In genomic region chr7:142168746-142169145, GRCh38 we compare ENCODE assay signal across 21 cellular contexts. TPM values are rescaled to one million over a fixed set of nuclear protein-coding genes. Genes with fewer than 3 reads are reported as not detected.
A peak's percentile ranks its signal among the peaks of the same experiment; 100 is the strongest.
DNase-seq lines count a peak whose midpoint lies in the region; ATAC-seq and TF ChIP-seq lines count a peak whose summit lies in the region.
"Had no signal": no experiment of that assay in that cellular context is flagged by ENCODE, and none has a peak within 500 bp of the region (broad histone marks: within the 10 kb centered on the region; RNA-seq: fewer than 3 reads in every experiment).

No MANE protein-coding gene starts in this region.

- H4K8ac ChIP-seq in mesendoderm (ENCODE audit: low read depth, low read length), result no peak overlapping the region

- H3K27ac Mint-ChIP-seq in endodermal cell, result no peak overlapping the region
- H3K27ac Mint-ChIP-seq: activated T-helper 1 cell treated with anti-CD3 and anti-CD28 coated beads, Interleukin-12 subunit alpha, Interleukin-12 subunit beta, Interleukin-2, Interleukin-4 antibody, amounts not matched to agents 30 ng/mL and 10 ng/mL and 1 ng/mL, durations not matched to agents 14 hours and 24 hours and 36 hours; immature natural killer cell; mesothelial cell of epicardium had no signal

- H4K5ac ChIP-seq in mesendoderm (ENCODE audit: low read length), result no peak overlapping the region

- no peak overlapping the region for H3K23ac ChIP-seq in mesendoderm (ENCODE audit: low read length)

- H3K27me3 Mint-ChIP-seq in endodermal cell (ENCODE audit: insufficient read depth), result peaks cover 1% of the 10 kb centered on the region

- H3K4me3 ChIP-seq in HEK293 (ENCODE audit: low read depth, low read length) (no peak overlapping the region), endodermal cell (ENCODE audit: low read length) (no peak overlapping the region), mesendoderm (ENCODE audit: low read length) (no peak overlapping the region), right cardiac atrium (ENCODE audit: low read length) (no peak overlapping the region)
- H3K4me3 ChIP-seq: gastroesophageal sphincter had no signal

- H3K4me3 Mint-ChIP-seq in endodermal cell, result no peak overlapping the region
- H3K4me3 Mint-ChIP-seq: activated T-helper 1 cell treated with anti-CD3 and anti-CD28 coated beads, Interleukin-12 subunit alpha, Interleukin-12 subunit beta, Interleukin-2, Interleukin-4 antibody, amounts not matched to agents 30 ng/mL and 10 ng/mL and 1 ng/mL, durations not matched to agents 14 hours and 24 hours and 36 hours; immature natural killer cell; mesothelial cell of epicardium had no signal

- no peak overlapping the region for H3K4ac ChIP-seq in mesendoderm (ENCODE audit: low read depth, low read length)

- H2AK5ac ChIP-seq in mesendoderm (ENCODE audit: low read length), result no peak overlapping the region

- CTCF ChIA-PET in HEK293 (lab: Yijun Ruan, JAX), result no interaction called here

- no peak overlapping the region for H2BK5ac ChIP-seq in mesendoderm (ENCODE audit: low read length)

- H3K27me3 ChIP-seq in endodermal cell (ENCODE audit: control insufficient read depth, insufficient read depth, low read length, poor library complexity, severe bottlenecking) (no peaks in the 10 kb centered on the region), mesendoderm (ENCODE audit: insufficient read depth, low read length, poor library complexity) (no peaks in the 10 kb centered on the region), right cardiac atrium (ENCODE audit: control insufficient read depth, insufficient read depth) (no peaks in the 10 kb centered on the region)
- H3K27me3 ChIP-seq: gastroesophageal sphincter had no signal

- H3K79me1 ChIP-seq in mesendoderm (ENCODE audit: low read length), result no peaks in the 10 kb centered on the region

- intact Hi-C loops in right cardiac atrium (cut with DNase I), result no loop called here

- H3K36me3 Mint-ChIP-seq in endodermal cell (ENCODE audit: low read depth), result no peaks in the 10 kb centered on the region
- H3K36me3 Mint-ChIP-seq: immature natural killer cell, mesothelial cell of epicardium had no signal

- H2BK15ac ChIP-seq in mesendoderm (replicated peaks; ENCODE audit: low read depth), result no peak overlapping the region

- no peaks in the 10 kb centered on the region for H3K9me3 Mint-ChIP-seq in endodermal cell
- H3K9me3 Mint-ChIP-seq: activated T-helper 1 cell treated with anti-CD3 and anti-CD28 coated beads, Interleukin-12 subunit alpha, Interleukin-12 subunit beta, Interleukin-2, Interleukin-4 antibody, amounts not matched to agents 30 ng/mL and 10 ng/mL and 1 ng/mL, durations not matched to agents 14 hours and 24 hours and 36 hours; mesothelial cell of epicardium had no signal

- H3K36me3 ChIP-seq in HEK293 (ENCODE audit: control insufficient read depth in 2 of 2, insufficient read depth in 1 of 2, low read length in 2 of 2), result no peaks in the 10 kb centered on the region
- H3K36me3 ChIP-seq in endodermal cell (ENCODE audit: control insufficient read depth, insufficient read depth, low read length), result no peaks in the 10 kb centered on the region
- no peaks in the 10 kb centered on the region for H3K36me3 ChIP-seq in mesendoderm (ENCODE audit: control insufficient read depth, insufficient read depth, low read length)
- H3K36me3 ChIP-seq: gastroesophageal sphincter had no signal

- ATAC-seq in GM21786 (IDR thresholded peaks at IDR 0.05; ENCODE audit: unreplicated experiment) (no peak), right cardiac atrium (no peak)
- ATAC-seq: gastroesophageal sphincter had no signal

- H3K27ac ChIP-seq in HEK293 (ENCODE audit: extremely low read depth, low read depth, low read length) (no peak overlapping the region), endodermal cell (ENCODE audit: low read depth, low read length) (no peak overlapping the region), mesendoderm (ENCODE audit: low read depth, low read length) (no peak overlapping the region), right cardiac atrium (ENCODE audit: low read length) (no peak overlapping the region)
- H3K27ac ChIP-seq: gastroesophageal sphincter had no signal

- no peaks in the 10 kb centered on the region for H3K4me1 Mint-ChIP-seq in endodermal cell
- H3K4me1 Mint-ChIP-seq: immature natural killer cell, mesothelial cell of epicardium had no signal

- H3K9ac ChIP-seq in endodermal cell (ENCODE audit: extremely low read depth, low read length, poor library complexity, severe bottlenecking), result no peak overlapping the region
- no peak overlapping the region for H3K9ac ChIP-seq in mesendoderm (ENCODE audit: low read length)

- no peaks in the 10 kb centered on the region for H3K79me2 ChIP-seq in mesendoderm (ENCODE audit: control insufficient read depth, insufficient read depth, low read length)

- no peak overlapping the region for H3K4me2 ChIP-seq in mesendoderm (ENCODE audit: low read length)

- POLR2A ChIA-PET in HEK293 (lab: Yijun Ruan, JAX), result no interaction called here

- no peak overlapping the region for H3K18ac ChIP-seq in mesendoderm (ENCODE audit: low read length)

- no peak overlapping the region for H2BK120ac ChIP-seq in mesendoderm (ENCODE audit: low read depth, low read length)

- H3K9me3 ChIP-seq in HEK293 (ENCODE audit: control insufficient read depth, insufficient read depth, low read depth, low read length) (no peaks in the 10 kb centered on the region), endodermal cell (ENCODE audit: control insufficient read depth, low read length) (no peaks in the 10 kb centered on the region), right cardiac atrium (ENCODE audit: control insufficient read depth, low read length) (no peaks in the 10 kb centered on the region)

- H3K56ac ChIP-seq in mesendoderm (ENCODE audit: low read length), result no peak overlapping the region

- 94 to 100% methylated on average over 1 to 2 of the region's 2 CpGs for WGBS in endodermal cell (ENCODE audit: insufficient coverage in 1 of 2, insufficient read length in 1 of 2), 2 experiments
- WGBS in mesendoderm (ENCODE audit: extremely low coverage, insufficient coverage, low lambda C conversion rate), result no CpG with 5 or more reads among the region's 2 CpGs
- 85% methylated on average over 2 of the region's 2 CpGs for WGBS in right cardiac atrium

- H3K4me1 ChIP-seq in HEK293 (ENCODE audit: control insufficient read depth, insufficient read depth, low read length) (no peaks in the 10 kb centered on the region), endodermal cell (ENCODE audit: control insufficient read depth, insufficient read depth, low read length) (no peaks in the 10 kb centered on the region), mesendoderm (ENCODE audit: control insufficient read depth, low read depth, low read length) (no peaks in the 10 kb centered on the region), right cardiac atrium (ENCODE audit: control insufficient read depth, insufficient read depth, low read length) (no peaks in the 10 kb centered on the region)
- H3K4me1 ChIP-seq: gastroesophageal sphincter had no signal

- DNase-seq in RPMI8226 (peak; percentile 5), endodermal cell (peak; percentile 72), myocyte (ENCODE audit: low read depth) (peak; percentile 36), mesendoderm (no peak), right cardiac atrium (no peak)
- no peak for DNase-seq in activated effector memory CD4-positive, alpha-beta T cell treated with anti-CD3 and anti-CD28 coated beads, Interleukin-2, amount 50 U/mL, for 16 hours
- DNase-seq: activated CD4-positive, alpha-beta T cell treated with anti-CD3 and anti-CD28 coated beads, Interleukin-2, amount 50 U/mL, for 48 hours; AML-193; GDM1; immature natural killer cell; MV-4-11; NCI-H2081 treated with DMSO at 0.1 percent for 48 hours; NCI-H526; nucleus accumbens; stimulated activated CD4-positive, alpha-beta T cell treated with anti-CD3 and anti-CD28 coated beads, Interleukin-4, amount 100 ng/mL, for 4 hours had no signal

- TF ChIP-seq CTCF in HEK293 (tag by site-specific recombination; IDR thresholded peaks at IDR 0.05), result no peak
- no peak for TF ChIP-seq CTCF in endodermal cell (conservative IDR thresholded peaks at IDR 0.05)

TF ChIP-seq in HEK293, 187 proteins besides CTCF, POLR2A, EP300 and RAD21 (continues in another document):
- no peak for TF ChIP-seq GFI1B (tag by site-specific recombination; IDR thresholded peaks at IDR 0.05)
- TF ChIP-seq, protein P1, sequence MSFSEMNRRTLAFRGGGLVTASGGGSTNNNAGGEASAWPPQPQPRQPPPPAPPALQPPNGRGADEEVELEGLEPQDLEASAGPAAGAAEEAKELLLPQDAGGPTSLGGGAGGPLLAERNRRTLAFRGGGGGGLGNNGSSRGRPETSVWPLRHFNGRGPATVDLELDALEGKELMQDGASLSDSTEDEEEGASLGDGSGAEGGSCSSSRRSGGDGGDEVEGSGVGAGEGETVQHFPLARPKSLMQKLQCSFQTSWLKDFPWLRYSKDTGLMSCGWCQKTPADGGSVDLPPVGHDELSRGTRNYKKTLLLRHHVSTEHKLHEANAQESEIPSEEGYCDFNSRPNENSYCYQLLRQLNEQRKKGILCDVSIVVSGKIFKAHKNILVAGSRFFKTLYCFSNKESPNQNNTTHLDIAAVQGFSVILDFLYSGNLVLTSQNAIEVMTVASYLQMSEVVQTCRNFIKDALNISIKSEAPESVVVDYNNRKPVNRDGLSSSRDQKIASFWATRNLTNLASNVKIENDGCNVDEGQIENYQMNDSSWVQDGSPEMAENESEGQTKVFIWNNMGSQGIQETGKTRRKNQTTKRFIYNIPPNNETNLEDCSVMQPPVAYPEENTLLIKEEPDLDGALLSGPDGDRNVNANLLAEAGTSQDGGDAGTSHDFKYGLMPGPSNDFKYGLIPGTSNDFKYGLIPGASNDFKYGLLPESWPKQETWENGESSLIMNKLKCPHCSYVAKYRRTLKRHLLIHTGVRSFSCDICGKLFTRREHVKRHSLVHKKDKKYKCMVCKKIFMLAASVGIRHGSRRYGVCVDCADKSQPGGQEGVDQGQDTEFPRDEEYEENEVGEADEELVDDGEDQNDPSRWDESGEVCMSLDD (tag by site-specific recombination; IDR thresholded peaks at IDR 0.05), result no peak

RNA-seq across cellular contexts. Expression of gene MGAM2, which starts 57.2 kb away (rescaled TPM):
- total RNA-seq in endodermal cell (under 1 TPM; 0.15 to 0.40 TPM), myocyte (not detected in 2 replicates), right cardiac atrium (under 1 TPM in 3 of 4 donors, not detected in 1; 0.11 to 0.19 (median 0.15) TPM)
- not detected for polyA plus RNA-seq in endodermal cell (2013, experiment 1 of 2)
- 0.04 TPM for polyA plus RNA-seq in endodermal cell (2013, experiment 2 of 2)
- polyA plus RNA-seq in myocyte (2012), result not detected
- polyA plus RNA-seq in mesendoderm (2013, experiment 1 of 2), result 0.01 TPM
- polyA plus RNA-seq in mesendoderm (2013, experiment 2 of 2), result 0.01 TPM
- polyA plus RNA-seq in right cardiac atrium, result 0.02 TPM
- total RNA-seq: activated T-helper 1 cell treated with anti-CD3 and anti-CD28 coated beads, Interleukin-12 subunit alpha, Interleukin-12 subunit beta, Interleukin-2, Interleukin-4 antibody, amounts not matched to agents 30 ng/mL and 10 ng/mL and 1 ng/mL, durations not matched to agents 14 hours and 24 hours and 36 hours; H4 had no signal

Comparison
In these comparisons a context has a peak if more than half of its experiments do, and no peak if none do; other contexts are left out.
1. DNase-seq: peak in RPMI8226 (single experiment), endodermal cell (single experiment) and myocyte (single experiment); none in mesendoderm (single experiment), activated effector memory CD4-positive, alpha-beta T cell treated with anti-CD3 and anti-CD28 coated beads, Interleukin-2, amount 50 U/mL, for 16 hours (single experiment) and right cardiac atrium (0 of 3).